ENCODE assay signal across 11 cellular contexts in genomic region chr9:131282688-131283422, GRCh38. TPM values are rescaled to one million over a fixed set of nuclear protein-coding genes. Genes with fewer than 3 reads are reported as not detected.
DNase-seq lines count a peak whose midpoint lies in the region; ATAC-seq and TF ChIP-seq lines count a peak whose summit lies in the region.
"Had no signal": no experiment of that assay in that cellular context is flagged by ENCODE, and none has a peak within 500 bp of the region (broad histone marks: within the 10 kb centered on the region; RNA-seq: fewer than 3 reads in every experiment).

No MANE protein-coding gene starts in this region.

- H3K9me3 Mint-ChIP-seq in activated naive CD8-positive, alpha-beta T cell treated with anti-CD3 and anti-CD28 coated beads, Interleukin-2, amount 10 ng/mL, durations not matched to agents 7 days and 5 days: no peaks in the 10 kb centered on the region
- no peaks in the 10 kb centered on the region for H3K9me3 Mint-ChIP-seq in activated naive CD8-positive, alpha-beta T cell treated with anti-CD3 and anti-CD28 coated beads, Interleukin-2, amount 50 U/mL, for 24 hours
- no peaks in the 10 kb centered on the region for H3K9me3 Mint-ChIP-seq in immature natural killer cell
- H3K9me3 Mint-ChIP-seq: activated CD4-positive, alpha-beta T cell treated with anti-CD3 and anti-CD28 coated beads, Interleukin-2, amount 10 ng/mL, durations not matched to agents 7 days and 5 days had no signal

- peaks cover 34% of the 10 kb centered on the region for H3K27me3 Mint-ChIP-seq in activated naive CD8-positive, alpha-beta T cell treated with anti-CD3 and anti-CD28 coated beads, Interleukin-2, amount 10 ng/mL, durations not matched to agents 7 days and 5 days
- peaks cover 9% of the 10 kb centered on the region for H3K27me3 Mint-ChIP-seq in activated naive CD8-positive, alpha-beta T cell treated with anti-CD3 and anti-CD28 coated beads, Interleukin-2, amount 50 U/mL, for 24 hours
- peaks cover 2 to 8% (median 2%) of the 10 kb centered on the region in 3 donors for H3K27me3 Mint-ChIP-seq in immature natural killer cell (ENCODE audit: low read depth in 3 of 3)

- no peaks in the 10 kb centered on the region for H3K9me3 ChIP-seq in ascending aorta
- no peaks in the 10 kb centered on the region for H3K9me3 ChIP-seq in thymus (ENCODE audit: control insufficient read depth)
- H3K9me3 ChIP-seq in PC-3 (ENCODE audit: low read length): no peaks in the 10 kb centered on the region

- intact Hi-C loops in ascending aorta (cut with DNase I): no loop called here
- intact Hi-C loops in PC-3 (cut with micrococcal nuclease): no loop called here

- H3K27ac Mint-ChIP-seq in activated naive CD8-positive, alpha-beta T cell treated with anti-CD3 and anti-CD28 coated beads, Interleukin-2, amount 10 ng/mL, durations not matched to agents 7 days and 5 days: no peak overlapping the region
- no peak overlapping the region for H3K27ac Mint-ChIP-seq in activated naive CD8-positive, alpha-beta T cell treated with anti-CD3 and anti-CD28 coated beads, Interleukin-2, amount 50 U/mL, for 24 hours
- peak overlapping the region in 1 of 6 donors; percentile 78 for H3K27ac Mint-ChIP-seq in immature natural killer cell
- H3K27ac Mint-ChIP-seq: activated CD4-positive, alpha-beta T cell treated with anti-CD3 and anti-CD28 coated beads, Interleukin-2, amount 10 ng/mL, durations not matched to agents 7 days and 5 days had no signal

- H4K20me1 ChIP-seq in PC-3 (ENCODE audit: low read length): no peaks in the 10 kb centered on the region

- no peaks in the 10 kb centered on the region for H3F3A ChIP-seq in PC-3 (ENCODE audit: low read length, unreplicated experiment)

- peaks cover 0 to 6% of the 10 kb centered on the region in 2 donors for H3K4me1 ChIP-seq in ascending aorta
- H3K4me1 ChIP-seq in thymus (ENCODE audit: control insufficient read depth, insufficient read depth, low read length): no peaks in the 10 kb centered on the region
- no peaks in the 10 kb centered on the region for H3K4me1 ChIP-seq in PC-3 (ENCODE audit: insufficient read depth, low read length)

- TF ChIP-seq CTCF in ascending aorta (IDR thresholded peaks at IDR 0.05) (no peak), PC-3 (conservative IDR thresholded peaks at IDR 0.05; ENCODE audit: low read depth, low read length) (no peak)

- peak; percentile 42 for DNase-seq in activated naive CD8-positive, alpha-beta T cell treated with anti-CD3 and anti-CD28 coated beads, Interleukin-2, amount 10 ng/mL, durations not matched to agents 7 days and 5 days
- DNase-seq in activated naive CD8-positive, alpha-beta T cell treated with anti-CD3 and anti-CD28 coated beads, Interleukin-2, amount 50 U/mL, for 24 hours: no peak
- DNase-seq in ascending aorta (ENCODE audit: low spot score in 2 of 2): no peak
- DNase-seq in immature natural killer cell: peak in 1 of 3 donors; percentile 31
- no peak for DNase-seq in NCI-H187 (lab: John Stamatoyannopoulos, UW)
- no peak for DNase-seq in mucosa of gallbladder (ENCODE audit: low spot score)
- no peak for DNase-seq in PC-3
- DNase-seq: activated CD4-positive, alpha-beta T cell treated with anti-CD3 and anti-CD28 coated beads, Interleukin-2, amount 10 ng/mL, durations not matched to agents 7 days and 5 days; DND-41 had no signal

- H3K27ac ChIP-seq in ascending aorta (no peak overlapping the region), thymus (ENCODE audit: low read depth) (no peak overlapping the region), PC-3 (ENCODE audit: low read length) (no peak overlapping the region)
- H3K27ac ChIP-seq: epithelial cell of prostate had no signal

- POLR2A ChIA-PET in activated naive CD8-positive, alpha-beta T cell treated with anti-CD3 and anti-CD28 coated beads, Interleukin-2, amount 10 ng/mL, durations not matched to agents 7 days and 5 days (lab: Charles Lee): no interaction called here
- POLR2A ChIA-PET in PC-3 (lab: Charles Lee; ENCODE audit: unreplicated experiment): no interaction called here

- H3K4me1 Mint-ChIP-seq in activated naive CD8-positive, alpha-beta T cell treated with anti-CD3 and anti-CD28 coated beads, Interleukin-2, amount 10 ng/mL, durations not matched to agents 7 days and 5 days: peaks cover 21% of the 10 kb centered on the region
- H3K4me1 Mint-ChIP-seq in activated naive CD8-positive, alpha-beta T cell treated with anti-CD3 and anti-CD28 coated beads, Interleukin-2, amount 50 U/mL, for 24 hours: peaks cover 24% of the 10 kb centered on the region
- H3K4me1 Mint-ChIP-seq in immature natural killer cell: peaks cover 26 to 33% of the 10 kb centered on the region in 2 donors

- BruUV-seq in PC-3 (replicated peaks; lab: Mats Ljungman, UMichigan): no TSS peak

- WGBS in thymus: 4% methylated on average over 61 of the region's 61 CpGs

- H3K9me2 ChIP-seq in PC-3 (replicated peaks; ENCODE audit: low read length): no peaks in the 10 kb centered on the region

- no peak overlapping the region for H3K4me2 ChIP-seq in PC-3 (ENCODE audit: low read length)

- peak overlapping the region; percentile 51 for H3K4me3 Mint-ChIP-seq in activated naive CD8-positive, alpha-beta T cell treated with anti-CD3 and anti-CD28 coated beads, Interleukin-2, amount 10 ng/mL, durations not matched to agents 7 days and 5 days
- no peak overlapping the region for H3K4me3 Mint-ChIP-seq in activated naive CD8-positive, alpha-beta T cell treated with anti-CD3 and anti-CD28 coated beads, Interleukin-2, amount 50 U/mL, for 24 hours
- peak overlapping the region; percentile 68 to 77 (median 76) for H3K4me3 Mint-ChIP-seq in immature natural killer cell
- H3K4me3 Mint-ChIP-seq: activated CD4-positive, alpha-beta T cell treated with anti-CD3 and anti-CD28 coated beads, Interleukin-2, amount 10 ng/mL, durations not matched to agents 7 days and 5 days had no signal

- H3K79me2 ChIP-seq in PC-3 (ENCODE audit: low read length): no peaks in the 10 kb centered on the region

- H3K36me3 Mint-ChIP-seq in activated naive CD8-positive, alpha-beta T cell treated with anti-CD3 and anti-CD28 coated beads, Interleukin-2, amount 10 ng/mL, durations not matched to agents 7 days and 5 days: no peaks in the 10 kb centered on the region
- H3K36me3 Mint-ChIP-seq in activated naive CD8-positive, alpha-beta T cell treated with anti-CD3 and anti-CD28 coated beads, Interleukin-2, amount 50 U/mL, for 24 hours (ENCODE audit: low read depth): no peaks in the 10 kb centered on the region
- H3K36me3 Mint-ChIP-seq in immature natural killer cell: no peaks in the 10 kb centered on the region

- H3K36me3 ChIP-seq in ascending aorta: no peaks in the 10 kb centered on the region
- H3K36me3 ChIP-seq in thymus (ENCODE audit: control insufficient read depth, insufficient read depth): no peaks in the 10 kb centered on the region
- H3K36me3 ChIP-seq in PC-3 (ENCODE audit: low read depth, low read length): no peaks in the 10 kb centered on the region

- H3K27me3 ChIP-seq in ascending aorta (no peaks in the 10 kb centered on the region), thymus (ENCODE audit: control insufficient read depth, insufficient read depth) (peaks cover 16% of the 10 kb centered on the region), PC-3 (ENCODE audit: low read length) (peaks cover 9% of the 10 kb centered on the region)

- H3K9ac ChIP-seq in PC-3 (ENCODE audit: low read length): no peak overlapping the region

- H2AFZ ChIP-seq in PC-3 (ENCODE audit: low read length): no peak overlapping the region

- H3K4me3 ChIP-seq in ascending aorta (peak overlapping the region; percentile 22 to 51), thymus (ENCODE audit: low read length) (peak overlapping the region; percentile 31), PC-3 (ENCODE audit: low read length) (no peak overlapping the region)

- ATAC-seq in activated naive CD8-positive, alpha-beta T cell treated with anti-CD3 and anti-CD28 coated beads, Interleukin-2, amount 10 ng/mL, durations not matched to agents 7 days and 5 days (ENCODE audit: low read depth): no peak
- no peak for ATAC-seq in activated naive CD8-positive, alpha-beta T cell treated with anti-CD3 and anti-CD28 coated beads, Interleukin-2, amount 50 U/mL, for 24 hours
- no peak for ATAC-seq in PC-3

- CTCF ChIA-PET in PC-3 (lab: Charles Lee): no interaction called here

RNA-seq across cellular contexts. Expression of gene FAM78A, which starts 6.5 kb away (rescaled TPM):
- 100 to 1,000 TPM; 102 to 104 TPM for total RNA-seq in activated naive CD8-positive, alpha-beta T cell treated with anti-CD3 and anti-CD28 coated beads, Interleukin-2, amount 10 ng/mL, durations not matched to agents 7 days and 5 days
- total RNA-seq in ascending aorta (6.2 TPM), mucosa of gallbladder (7.5 TPM), PC-3 (2014; rRNA removed) (0.07 and 0.40 TPM in 2 replicates)
- polyA plus RNA-seq in immature natural killer cell (10 to 100 TPM in 1 of 3 donors, 1 to 10 TPM in 2; 5.0 to 20.8 (median 7.5) TPM), thymus (28.2 TPM)

RNA-seq across cellular contexts. Expression of gene PLPP7, which starts 6.7 kb away (rescaled TPM):
- total RNA-seq in activated naive CD8-positive, alpha-beta T cell treated with anti-CD3 and anti-CD28 coated beads, Interleukin-2, amount 10 ng/mL, durations not matched to agents 7 days and 5 days: under 1 TPM; 0.42 to 0.65 TPM
- total RNA-seq in ascending aorta (15.8 TPM), mucosa of gallbladder (7.2 TPM), PC-3 (2014; rRNA removed) (0.98 TPM in 1 of 2 replicates, not detected in the other)
- polyA plus RNA-seq in immature natural killer cell (1 to 10 TPM in 2 of 3 donors, under 1 TPM in 1; 0.44 to 1.4 (median 1.2) TPM), thymus (0.96 TPM)

Comparison
In these comparisons a context has a peak if more than half of its experiments do, and no peak if none do; other contexts are left out.
1. RNA of gene FAM78A, which starts 6.5 kb away (total RNA-seq): 102 to 104 TPM in activated naive CD8-positive, alpha-beta T cell treated with anti-CD3 and anti-CD28 coated beads, Interleukin-2, amount 10 ng/mL, durations not matched to agents 7 days and 5 days; 7.5 TPM in mucosa of gallbladder (single experiment), 6.2 TPM in ascending aorta (single experiment) and 0.07 to 0.40 TPM in PC-3; every median in the first group is over 10 times any median in the second.